Comparison of ENCODE assay signal across 18 cellular contexts in the genomic region with DNA sequence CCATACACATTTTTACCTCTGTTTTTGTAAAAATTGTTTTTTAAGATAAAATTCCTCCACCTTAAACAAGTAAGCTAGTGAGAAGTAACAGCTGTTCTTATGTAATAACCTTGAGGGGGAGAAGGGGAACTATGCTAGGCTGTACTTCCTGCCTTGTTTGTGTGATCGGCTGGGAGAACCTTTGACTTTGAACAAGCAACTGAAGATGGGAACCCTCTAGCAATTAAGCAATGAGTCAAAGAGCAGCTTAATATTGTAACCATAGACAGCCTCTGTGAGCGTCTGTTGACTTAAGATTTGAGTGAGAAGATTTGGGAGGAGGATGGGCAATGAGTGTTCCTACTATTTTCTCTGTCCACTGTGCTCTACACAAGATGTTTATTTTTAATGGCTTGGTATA.
A peak's percentile ranks its signal among the peaks of the same experiment; 100 is the strongest.
DNase-seq lines count a peak whose midpoint lies in the region; ATAC-seq and TF ChIP-seq lines count a peak whose summit lies in the region.
"Had no signal": no experiment of that assay in that cellular context is flagged by ENCODE, and none has a peak within 500 bp of the region (broad histone marks: within the 10 kb centered on the region; RNA-seq: fewer than 3 reads in every experiment).

No MANE protein-coding gene starts in this region.

- H3K4me3 Mint-ChIP-seq in CD14-positive monocyte, result no peak overlapping the region
- no peak overlapping the region for H3K4me3 Mint-ChIP-seq in memory B cell
- H3K4me3 Mint-ChIP-seq: H9, IgD-negative memory B cell, T-cell, WTC11 had no signal

- intact Hi-C loops in CD14-positive monocyte (cut with micrococcal nuclease) (no loop called here), prostate gland (cut with DNase I) (no loop called here)

- H3K4me3 ChIP-seq in adipocyte (ENCODE audit: low read length) (no peak overlapping the region), prostate gland (no peak overlapping the region)
- H3K4me3 ChIP-seq: gastrocnemius medialis had no signal

- peak; percentile 87 for ATAC-seq in memory B cell (ENCODE audit: low read depth)
- ATAC-seq in GM21723 (IDR thresholded peaks at IDR 0.05; ENCODE audit: unreplicated experiment), result no peak
- ATAC-seq: gastrocnemius medialis, WTC11 had no signal

- no peak for TF ChIP-seq CTCF in CD14-positive monocyte (IDR thresholded peaks at IDR 0.05)
- TF ChIP-seq CTCF in prostate gland (IDR thresholded peaks at IDR 0.05), result no peak

- TF ChIP-seq POLR2A in prostate gland (IDR thresholded peaks at IDR 0.05) (no peak), erythroblast (IDR thresholded peaks at IDR 0.05; ENCODE audit: low read length) (no peak)

- 66% methylated on average over 2 of the region's 2 CpGs for WGBS in prostate gland

- H3K4me1 ChIP-seq in adipocyte (ENCODE audit: control insufficient read depth, insufficient read depth, low read length) (no peaks in the 10 kb centered on the region), prostate gland (replicated peaks) (no peaks in the 10 kb centered on the region)
- H3K4me1 ChIP-seq: gastrocnemius medialis had no signal

- H3K9me3 ChIP-seq in adipocyte (ENCODE audit: control insufficient read depth, low read length), result no peaks in the 10 kb centered on the region
- H3K9me3 ChIP-seq in prostate gland, result no peaks in the 10 kb centered on the region
- H3K9me3 ChIP-seq: gastrocnemius medialis had no signal

- H3K9me3 Mint-ChIP-seq in CD14-positive monocyte, result peaks cover 0 to 3% (median 0%) of the 10 kb centered on the region in 7 donors
- no peaks in the 10 kb centered on the region for H3K9me3 Mint-ChIP-seq in memory B cell
- H3K9me3 Mint-ChIP-seq: H9, IgD-negative memory B cell, T-cell, WTC11 had no signal

- H3K27me3 Mint-ChIP-seq in CD14-positive monocyte (ENCODE audit: low read depth in 3 of 3) (no peaks in the 10 kb centered on the region), memory B cell (no peaks in the 10 kb centered on the region)
- H3K27me3 Mint-ChIP-seq: IgD-negative memory B cell, T-cell had no signal

- H3K27ac Mint-ChIP-seq in CD14-positive monocyte (peak overlapping the region; percentile 50 to 81 (median 71)), memory B cell (peak overlapping the region; percentile 19)
- H3K27ac Mint-ChIP-seq: H9, IgD-negative memory B cell, T-cell, WTC11 had no signal

- H3K9ac ChIP-seq in adipocyte (ENCODE audit: low read length), result no peak overlapping the region

- H3K4me1 Mint-ChIP-seq in CD14-positive monocyte (peaks cover 23% of the 10 kb centered on the region), memory B cell (peaks cover 11% of the 10 kb centered on the region)
- H3K4me1 Mint-ChIP-seq: H9, WTC11 had no signal

- H3K36me3 ChIP-seq in adipocyte (ENCODE audit: control insufficient read depth, insufficient read depth, low read length, severe bottlenecking), result peaks cover 22% of the 10 kb centered on the region
- no peaks in the 10 kb centered on the region for H3K36me3 ChIP-seq in prostate gland
- H3K36me3 ChIP-seq: gastrocnemius medialis had no signal

- H3K27ac ChIP-seq in prostate gland, result no peak overlapping the region
- H3K27ac ChIP-seq: gastrocnemius medialis had no signal

- H3K27me3 ChIP-seq in adipocyte (replicated peaks; ENCODE audit: control insufficient read depth, insufficient read depth, low read length) (no peaks in the 10 kb centered on the region), prostate gland (replicated peaks; ENCODE audit: insufficient read depth) (no peaks in the 10 kb centered on the region)
- H3K27me3 ChIP-seq: gastrocnemius medialis had no signal

- DNase-seq in CD14-positive monocyte (ENCODE audit: low spot score), result no peak
- DNase-seq in MV-4-11 (lab: John Stamatoyannopoulos, UW), result peak; percentile 82
- peak; percentile 5 for DNase-seq in adipocyte (ENCODE audit: low read depth)
- DNase-seq in memory B cell (ENCODE audit: low spot score in 2 of 2), result peak in 1 of 2 donors; percentile 5
- DNase-seq in prostate gland (ENCODE audit: low spot score), result no peak
- no peak for DNase-seq in erythroblast (lab: John Stamatoyannopoulos, UW)
- no peak for DNase-seq in NCI-H446 treated with DMSO at 0.1 percent for 48 hours (lab: John Stamatoyannopoulos, UW)
- DNase-seq: gastrocnemius medialis; GDM1; H9; NCI-H1436 treated with DMSO at 0.1 percent for 48 hours; NCI-H510A; posterior cingulate gyrus; stimulated activated CD4-positive, alpha-beta T cell treated with anti-CD3 and anti-CD28 coated beads, Interleukin-15, amount 100 ng/mL, for 24 hours had no signal

- H3K36me3 Mint-ChIP-seq in CD14-positive monocyte (peaks cover 31 to 37% of the 10 kb centered on the region in 2 donors), memory B cell (peaks cover 2% of the 10 kb centered on the region)
- H3K36me3 Mint-ChIP-seq: WTC11 had no signal

Comparison
In these comparisons a context has a peak if more than half of its experiments do, and no peak if none do; other contexts are left out.
1. DNase-seq: peak in MV-4-11 (single experiment) and adipocyte (single experiment); none in CD14-positive monocyte (single experiment), prostate gland (single experiment), erythroblast (0 of 2) and NCI-H446 treated with DMSO at 0.1 percent for 48 hours (single experiment).